In the genomic region with DNA sequence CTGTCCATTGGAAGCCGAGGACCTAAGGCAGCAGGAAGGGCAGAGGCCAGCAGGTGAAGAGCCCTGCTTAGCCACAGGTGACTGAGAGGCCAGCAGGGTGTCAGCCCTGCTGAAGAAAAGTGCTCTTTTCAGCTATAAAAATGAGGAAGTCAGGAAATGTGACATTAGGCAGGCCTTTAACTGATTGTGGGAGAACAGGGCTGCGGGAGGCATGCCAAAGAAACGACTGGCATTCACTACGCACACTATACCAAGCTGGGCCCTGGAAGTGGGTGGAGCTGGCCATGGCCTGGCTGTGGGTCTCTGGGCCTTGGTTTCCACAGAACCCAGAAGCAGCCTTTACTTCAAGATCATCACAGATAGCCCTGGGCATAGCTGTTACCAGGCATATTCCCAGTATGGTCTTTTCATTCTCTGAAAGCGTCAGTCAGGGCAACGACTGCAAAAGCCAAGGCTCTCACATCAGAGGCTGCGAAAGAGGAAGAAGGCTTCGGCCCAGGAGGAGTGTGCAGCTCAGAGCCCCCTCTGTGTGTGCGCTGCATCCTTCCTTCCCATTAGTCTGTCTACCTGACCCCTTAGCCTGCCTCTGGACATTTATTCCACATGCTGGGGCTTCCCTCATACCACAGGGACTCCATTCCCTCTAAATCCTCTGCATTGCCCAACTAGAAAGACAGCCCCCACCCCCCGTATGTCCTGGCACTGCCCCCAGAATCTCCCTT, we compare ENCODE assay signal across 10 cellular contexts. TPM values are rescaled to one million over a fixed set of nuclear protein-coding genes. Genes with fewer than 3 reads are reported as not detected.
DNase-seq lines count a peak whose midpoint lies in the region; ATAC-seq and TF ChIP-seq lines count a peak whose summit lies in the region.
"Had no signal": no experiment of that assay in that cellular context is flagged by ENCODE, and none has a peak within 500 bp of the region (broad histone marks: within the 10 kb centered on the region; RNA-seq: fewer than 3 reads in every experiment).

No MANE protein-coding gene starts in this region.

- peak overlapping the region; percentile 55 for H3K4me3 Mint-ChIP-seq in T-helper 1 cell treated with Interleukin-12 subunit alpha and Interleukin-12 subunit beta and Interleukin-4 antibody, amounts not matched to agents 30 μg/mL and 1 μg/mL, for 36 hours
- H3K4me3 Mint-ChIP-seq in WTC11 = peak overlapping the region; percentile 26; the same call in 1 of the 2 replicates

- TF ChIP-seq POLR2A in testis (IDR thresholded peaks at IDR 0.05) (no peak), lower leg skin (IDR thresholded peaks at IDR 0.05) (no peak)

- POLR2A ChIA-PET in WTC11 (lab: Charles Lee) = no interaction called here

- TF ChIP-seq CTCF in WTC11 (IDR thresholded peaks at IDR 0.05) (no peak), testis (IDR thresholded peaks at IDR 0.05) (no peak), lower leg skin (IDR thresholded peaks at IDR 0.05) (no peak)

- H3K36me3 Mint-ChIP-seq in T-helper 1 cell treated with Interleukin-12 subunit alpha and Interleukin-12 subunit beta and Interleukin-4 antibody, amounts not matched to agents 30 μg/mL and 1 μg/mL, for 36 hours (ENCODE audit: low read depth) = peaks cover 53% of the 10 kb centered on the region
- H3K36me3 Mint-ChIP-seq in WTC11 = peaks cover 79% of the 10 kb centered on the region

- no peaks in the 10 kb centered on the region for H3K36me3 ChIP-seq in testis (ENCODE audit: low read depth, missing control alignments)

- H3K27ac Mint-ChIP-seq in T-helper 1 cell treated with Interleukin-12 subunit alpha and Interleukin-12 subunit beta and Interleukin-4 antibody, amounts not matched to agents 30 μg/mL and 1 μg/mL, for 36 hours = peak overlapping the region; percentile 88
- H3K27ac Mint-ChIP-seq in WTC11 = peak overlapping the region; percentile 94

- 62 to 68% methylated on average over 5 to 10 of the region's 10 CpGs for WGBS in testis, 2 donors
- 43 to 47% methylated on average over 10 of the region's 10 CpGs for WGBS in lower leg skin, 2 donors

- H3K9me3 ChIP-seq in testis = no peaks in the 10 kb centered on the region

- DNase-seq in T-helper 1 cell (no peak), WTC11 (ENCODE audit: low spot score) (no peak), left ventricle myocardium superior (peak; percentile 86), testis (peak; percentile 90), lower leg skin (ENCODE audit: low spot score in 2 of 2) (no peak), DMS153 (lab: John Stamatoyannopoulos, UW) (no peak), NCI-H2029 treated with DMSO at 0.1 percent for 48 hours (lab: John Stamatoyannopoulos, UW) (no peak)
- DNase-seq: cortex of kidney, NCI-H510A had no signal

- CTCF ChIA-PET in WTC11 (lab: Charles Lee) = interaction anchor here (0.7 to 2.0 kb wide), 2 partner anchors 31 to 232 kb away, joined by 3 to 7 read pairs; no protein-coding TSS in a partner anchor

- H3K27me3 Mint-ChIP-seq in T-helper 1 cell treated with Interleukin-12 subunit alpha and Interleukin-12 subunit beta and Interleukin-4 antibody, amounts not matched to agents 30 μg/mL and 1 μg/mL, for 36 hours (ENCODE audit: low read depth) = no peaks in the 10 kb centered on the region
- no peaks in the 10 kb centered on the region for H3K27me3 Mint-ChIP-seq in WTC11 (ENCODE audit: low read depth)

- no peaks in the 10 kb centered on the region for H3K27me3 ChIP-seq in testis

- no peak for ATAC-seq in WTC11
- peak; percentile 53 for ATAC-seq in left ventricle myocardium superior

- intact Hi-C loops in left ventricle myocardium superior (cut with micrococcal nuclease) (no loop called here), testis (cut with DNase I; ENCODE audit: low total_unique reads) (no loop called here), lower leg skin (cut with DNase I; ENCODE audit: low total_unique reads) (no loop called here)

- peak overlapping the region; percentile 51 to 79 for H3K27ac ChIP-seq in testis

- H3K4me1 Mint-ChIP-seq in T-helper 1 cell treated with Interleukin-12 subunit alpha and Interleukin-12 subunit beta and Interleukin-4 antibody, amounts not matched to agents 30 μg/mL and 1 μg/mL, for 36 hours (ENCODE audit: low read depth) = peaks cover 82% of the 10 kb centered on the region
- H3K4me1 Mint-ChIP-seq in WTC11 = peaks cover 90% of the 10 kb centered on the region

- H3K4me1 ChIP-seq in testis = peaks cover 54% of the 10 kb centered on the region

- H3K9me3 Mint-ChIP-seq in T-helper 1 cell treated with Interleukin-12 subunit alpha and Interleukin-12 subunit beta and Interleukin-4 antibody, amounts not matched to agents 30 μg/mL and 1 μg/mL, for 36 hours = no peaks in the 10 kb centered on the region
- no peaks in the 10 kb centered on the region for H3K9me3 Mint-ChIP-seq in WTC11

- H3K4me3 ChIP-seq in testis (no peak overlapping the region), lower leg skin (ENCODE audit: low read depth, poor library complexity, severe bottlenecking) (no peak overlapping the region)

TF ChIP-seq in WTC11, 78 proteins besides CTCF, POLR2A, EP300 and RAD21:
- TF ChIP-seq, protein P1, sequence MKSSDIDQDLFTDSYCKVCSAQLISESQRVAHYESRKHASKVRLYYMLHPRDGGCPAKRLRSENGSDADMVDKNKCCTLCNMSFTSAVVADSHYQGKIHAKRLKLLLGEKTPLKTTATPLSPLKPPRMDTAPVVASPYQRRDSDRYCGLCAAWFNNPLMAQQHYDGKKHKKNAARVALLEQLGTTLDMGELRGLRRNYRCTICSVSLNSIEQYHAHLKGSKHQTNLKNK (CRISPR knock-in tag; IDR thresholded peaks at IDR 0.05) = peak; percentile 54; the same call in 1 of the 2 replicates
- TF ChIP-seq, protein P2, sequence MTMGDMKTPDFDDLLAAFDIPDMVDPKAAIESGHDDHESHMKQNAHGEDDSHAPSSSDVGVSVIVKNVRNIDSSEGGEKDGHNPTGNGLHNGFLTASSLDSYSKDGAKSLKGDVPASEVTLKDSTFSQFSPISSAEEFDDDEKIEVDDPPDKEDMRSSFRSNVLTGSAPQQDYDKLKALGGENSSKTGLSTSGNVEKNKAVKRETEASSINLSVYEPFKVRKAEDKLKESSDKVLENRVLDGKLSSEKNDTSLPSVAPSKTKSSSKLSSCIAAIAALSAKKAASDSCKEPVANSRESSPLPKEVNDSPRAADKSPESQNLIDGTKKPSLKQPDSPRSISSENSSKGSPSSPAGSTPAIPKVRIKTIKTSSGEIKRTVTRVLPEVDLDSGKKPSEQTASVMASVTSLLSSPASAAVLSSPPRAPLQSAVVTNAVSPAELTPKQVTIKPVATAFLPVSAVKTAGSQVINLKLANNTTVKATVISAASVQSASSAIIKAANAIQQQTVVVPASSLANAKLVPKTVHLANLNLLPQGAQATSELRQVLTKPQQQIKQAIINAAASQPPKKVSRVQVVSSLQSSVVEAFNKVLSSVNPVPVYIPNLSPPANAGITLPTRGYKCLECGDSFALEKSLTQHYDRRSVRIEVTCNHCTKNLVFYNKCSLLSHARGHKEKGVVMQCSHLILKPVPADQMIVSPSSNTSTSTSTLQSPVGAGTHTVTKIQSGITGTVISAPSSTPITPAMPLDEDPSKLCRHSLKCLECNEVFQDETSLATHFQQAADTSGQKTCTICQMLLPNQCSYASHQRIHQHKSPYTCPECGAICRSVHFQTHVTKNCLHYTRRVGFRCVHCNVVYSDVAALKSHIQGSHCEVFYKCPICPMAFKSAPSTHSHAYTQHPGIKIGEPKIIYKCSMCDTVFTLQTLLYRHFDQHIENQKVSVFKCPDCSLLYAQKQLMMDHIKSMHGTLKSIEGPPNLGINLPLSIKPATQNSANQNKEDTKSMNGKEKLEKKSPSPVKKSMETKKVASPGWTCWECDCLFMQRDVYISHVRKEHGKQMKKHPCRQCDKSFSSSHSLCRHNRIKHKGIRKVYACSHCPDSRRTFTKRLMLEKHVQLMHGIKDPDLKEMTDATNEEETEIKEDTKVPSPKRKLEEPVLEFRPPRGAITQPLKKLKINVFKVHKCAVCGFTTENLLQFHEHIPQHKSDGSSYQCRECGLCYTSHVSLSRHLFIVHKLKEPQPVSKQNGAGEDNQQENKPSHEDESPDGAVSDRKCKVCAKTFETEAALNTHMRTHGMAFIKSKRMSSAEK (CRISPR knock-in tag; IDR thresholded peaks at IDR 0.05; ENCODE audit: borderline replicate concordance) = no peak

RNA-seq across cellular contexts. Expression of a gene that starts 14.3 kb away (rescaled TPM):
- 215 to 415 TPM (median 396 TPM) in 3 replicates for total RNA-seq in WTC11 (2021)
- total RNA-seq in left ventricle myocardium superior = 38.5 TPM
- total RNA-seq in testis = 10 to 100 TPM; 36.9 to 38.3 TPM
- 19.4 TPM for polyA plus RNA-seq in testis (ENCODE audit: insufficient read depth, low read depth, low replicate concordance)
- total RNA-seq in lower leg skin = 1,000 to 10,000 TPM in 2 of 4 donors, 100 to 1,000 TPM in 2; 488 to 2,308 (median 910) TPM

Comparison
In these comparisons a context has a peak if more than half of its experiments do, and no peak if none do; other contexts are left out.
1. DNase-seq: peak in left ventricle myocardium superior (single experiment) and testis (single experiment); none in T-helper 1 cell (0 of 5), WTC11 (single experiment), lower leg skin (0 of 2), DMS153 (single experiment) and NCI-H2029 treated with DMSO at 0.1 percent for 48 hours (single experiment).